In genomic region chr1:242842094-242842493, GRCh38 we compare ENCODE assay signal across 13 cellular contexts.
"Had no signal": no experiment of that assay in that cellular context is flagged by ENCODE, and none has a peak within 500 bp of the region (broad histone marks: within the 10 kb centered on the region; RNA-seq: fewer than 3 reads in every experiment).

No MANE protein-coding gene starts in this region.

- H3K27ac ChIP-seq: body of pancreas, epithelial cell of prostate, gastrocnemius medialis, ovary had no signal

- H3K4me1 ChIP-seq: body of pancreas, gastrocnemius medialis had no signal

- H3K27me3 ChIP-seq: body of pancreas, gastrocnemius medialis, ovary had no signal

- H3K4me3 ChIP-seq: body of pancreas, gastrocnemius medialis, ovary had no signal

- H3K9me3 ChIP-seq: body of pancreas, gastrocnemius medialis, ovary had no signal

- H3K36me3 ChIP-seq: gastrocnemius medialis, ovary had no signal

- ATAC-seq: body of pancreas, gastrocnemius medialis had no signal

- DNase-seq: activated CD4-positive, alpha-beta T cell treated with anti-CD3 and anti-CD28 coated beads, Interleukin-2, amount 50 U/mL, for 1 hour; activated effector memory CD4-positive, alpha-beta T cell treated with Interleukin-2 at 50 U/mL for 16 hours; activated T-cell treated with anti-CD3 and anti-CD28 coated beads, Interleukin-2, amount 50 U/mL, for 24 hours; body of pancreas; central memory CD4-positive, alpha-beta T cell; cortex of kidney; effector memory CD4-positive, alpha-beta T cell; gastrocnemius medialis; ovary; stimulated activated CD4-positive, alpha-beta T cell treated with anti-CD3 and anti-CD28 coated beads, Interleukin-12 subunit alpha, Interleukin-12 subunit beta, amount 100 ng/mL, for 4 hours; stimulated activated naive CD4-positive, alpha-beta T cell; substantia nigra had no signal
